ENCODE assay signal across 8 cellular contexts in the genomic region with DNA sequence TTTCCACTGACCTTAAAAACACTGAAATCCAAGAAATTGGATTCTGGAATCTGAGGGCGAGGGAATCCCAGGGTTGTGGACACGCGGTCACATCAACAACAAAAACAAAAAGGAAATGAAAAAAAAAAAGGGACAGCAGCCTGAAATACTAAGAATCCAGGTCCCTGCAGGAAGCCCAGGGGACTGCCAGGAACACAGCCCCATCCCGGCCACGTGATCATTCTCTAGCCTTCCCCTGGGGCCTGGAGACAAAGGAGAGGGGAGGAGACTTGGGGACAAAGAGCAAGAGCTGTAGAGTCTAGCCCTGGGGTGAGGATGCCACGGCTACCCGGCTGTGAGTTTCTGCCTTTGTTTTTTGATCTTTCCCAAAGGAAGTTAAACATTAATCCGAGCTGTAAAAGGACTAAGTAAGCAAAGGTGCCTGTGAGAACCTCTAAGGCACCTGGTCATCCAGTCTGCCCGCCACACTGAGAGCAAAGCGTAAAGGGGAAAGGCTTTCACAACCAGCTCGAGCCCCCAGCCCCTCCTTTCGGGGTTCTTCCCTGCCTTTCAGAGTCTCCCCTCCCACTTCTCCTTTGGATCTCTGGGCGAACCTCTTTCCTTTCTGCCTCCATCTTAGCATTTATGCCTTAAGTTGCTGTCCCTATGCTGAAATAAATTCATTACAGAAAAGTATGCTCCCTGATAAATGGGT. TPM values are rescaled to one million over a fixed set of nuclear protein-coding genes. Genes with fewer than 3 reads are reported as not detected.
A peak's percentile ranks its signal among the peaks of the same experiment; 100 is the strongest.
DNase-seq lines count a peak whose midpoint lies in the region; ATAC-seq and TF ChIP-seq lines count a peak whose summit lies in the region.

No MANE protein-coding gene starts in this region.

- no TSS peak for BruUV-seq in OCI-LY7 (replicated peaks; lab: Mats Ljungman, UMichigan)

- no peak overlapping the region for H2AFZ ChIP-seq in OCI-LY7 (ENCODE audit: low read length)

- peaks cover 10% of the 10 kb centered on the region for H3K27me3 Mint-ChIP-seq in activated naive CD8-positive, alpha-beta T cell
- peaks cover 24% of the 10 kb centered on the region for H3K27me3 Mint-ChIP-seq in activated naive CD8-positive, alpha-beta T cell treated with anti-CD3 and anti-CD28 coated beads, Interleukin-2, amount 50 U/mL, for 24 hours

- no peaks in the 10 kb centered on the region for H3K79me2 ChIP-seq in OCI-LY7 (ENCODE audit: insufficient read depth, low read depth, low read length)

- H3K9me3 Mint-ChIP-seq in activated naive CD8-positive, alpha-beta T cell (ENCODE audit: low read depth) = no peaks in the 10 kb centered on the region
- no peaks in the 10 kb centered on the region for H3K9me3 Mint-ChIP-seq in activated naive CD8-positive, alpha-beta T cell treated with anti-CD3 and anti-CD28 coated beads, Interleukin-2, amount 50 U/mL, for 24 hours
- H3K9me3 Mint-ChIP-seq in activated naive CD4-positive, alpha-beta T cell treated with anti-CD3 and anti-CD28 coated beads, Interleukin-2, amount 50 U/mL, for 72 hours = no peaks in the 10 kb centered on the region

- CTCF ChIA-PET in OCI-LY7 (lab: Charles Lee; ENCODE audit: unreplicated experiment) = no interaction called here

- POLR2A ChIA-PET in OCI-LY7 (lab: Charles Lee) = interaction anchor here (0.7 to 1.2 kb wide), 3 partner anchors 8 to 792 kb away, joined by 3 to 5 read pairs (median 3); no protein-coding TSS in a partner anchor

- TF ChIP-seq POLR2A in Peyer's patch (IDR thresholded peaks at IDR 0.05) (peak; percentile 49 to 92), vagina (IDR thresholded peaks at IDR 0.05) (no peak)

- H3K27ac ChIP-seq in Peyer's patch = peak overlapping the region in 3 of 4 donors; percentile 61 to 93 (median 89)
- peak overlapping the region; percentile 99 for H3K27ac ChIP-seq in mesodermal cell (ENCODE audit: low read depth, low read length, severe bottlenecking)
- no peak overlapping the region for H3K27ac ChIP-seq in vagina
- no peak overlapping the region for H3K27ac ChIP-seq in OCI-LY7 (ENCODE audit: low read depth, low read length, poor library complexity, severe bottlenecking)

- TF ChIP-seq CTCF in Peyer's patch (IDR thresholded peaks at IDR 0.05) (peak in 3 of 6 experiments; percentile 52 to 69 (median 63)), epithelial cell of proximal tubule (conservative IDR thresholded peaks at IDR 0.05; ENCODE audit: low read depth, low read length) (peak; percentile 19), vagina (IDR thresholded peaks at IDR 0.05) (peak in 1 of 3 experiments; percentile 16), OCI-LY7 (conservative IDR thresholded peaks at IDR 0.05; ENCODE audit: low read length) (no peak)

- no peaks in the 10 kb centered on the region for H3K9me3 ChIP-seq in Peyer's patch
- no peaks in the 10 kb centered on the region for H3K9me3 ChIP-seq in mesodermal cell (ENCODE audit: control insufficient read depth, low read length)
- H3K9me3 ChIP-seq in vagina = no peaks in the 10 kb centered on the region
- no peaks in the 10 kb centered on the region for H3K9me3 ChIP-seq in OCI-LY7 (ENCODE audit: low read length)

- no peak for DNase-seq in activated naive CD8-positive, alpha-beta T cell treated with anti-CD3 and anti-CD28 coated beads, Interleukin-2, amount 50 U/mL, for 24 hours
- DNase-seq in Peyer's patch = peak in 2 of 3 donors; percentile 88 to 90
- DNase-seq in epithelial cell of proximal tubule (ENCODE audit: low read depth) = peak; percentile 71
- no peak for DNase-seq in vagina (ENCODE audit: extremely low spot score in 2 of 2)
- DNase-seq in OCI-LY7 (ENCODE audit: low spot score) = no peak
- no peak for DNase-seq in activated naive CD4-positive, alpha-beta T cell treated with anti-CD3 and anti-CD28 coated beads, Interleukin-2, amount 50 U/mL, for 72 hours (ENCODE audit: low spot score in 2 of 2)

- H3K4me3 Mint-ChIP-seq in activated naive CD8-positive, alpha-beta T cell = peak overlapping the region; percentile 46
- H3K4me3 Mint-ChIP-seq in activated naive CD8-positive, alpha-beta T cell treated with anti-CD3 and anti-CD28 coated beads, Interleukin-2, amount 50 U/mL, for 24 hours = no peak overlapping the region

- no peak for ATAC-seq in activated naive CD8-positive, alpha-beta T cell treated with anti-CD3 and anti-CD28 coated beads, Interleukin-2, amount 50 U/mL, for 24 hours
- ATAC-seq in activated naive CD4-positive, alpha-beta T cell treated with anti-CD3 and anti-CD28 coated beads, Interleukin-2, amount 50 U/mL, for 72 hours = no peak

- H3K27me3 ChIP-seq in Peyer's patch (no peaks in the 10 kb centered on the region), vagina (no peaks in the 10 kb centered on the region)

- no peak overlapping the region for H3K27ac Mint-ChIP-seq in activated naive CD8-positive, alpha-beta T cell
- no peak overlapping the region for H3K27ac Mint-ChIP-seq in activated naive CD8-positive, alpha-beta T cell treated with anti-CD3 and anti-CD28 coated beads, Interleukin-2, amount 50 U/mL, for 24 hours
- no peak overlapping the region for H3K27ac Mint-ChIP-seq in activated naive CD4-positive, alpha-beta T cell treated with anti-CD3 and anti-CD28 coated beads, Interleukin-2, amount 50 U/mL, for 72 hours

- H3K4me2 ChIP-seq in OCI-LY7 (ENCODE audit: low read length) = no peak overlapping the region

- H3K9me2 ChIP-seq in OCI-LY7 (ENCODE audit: insufficient read depth, low read length) = no peaks in the 10 kb centered on the region

- 2 to 4% methylated on average over 9 to 10 of the region's 13 CpGs for WGBS in mesodermal cell (ENCODE audit: insufficient coverage in 2 of 2), 2 experiments

- H3K36me3 ChIP-seq in Peyer's patch = no peaks in the 10 kb centered on the region
- peaks cover 9% of the 10 kb centered on the region for H3K36me3 ChIP-seq in mesodermal cell (ENCODE audit: control insufficient read depth, insufficient read depth, low read length)
- no peaks in the 10 kb centered on the region for H3K36me3 ChIP-seq in vagina
- H3K36me3 ChIP-seq in OCI-LY7 (ENCODE audit: insufficient read depth, low read length) = no peaks in the 10 kb centered on the region

- peaks cover 16% of the 10 kb centered on the region for H3K4me1 Mint-ChIP-seq in activated naive CD8-positive, alpha-beta T cell (ENCODE audit: low read depth)
- H3K4me1 Mint-ChIP-seq in activated naive CD8-positive, alpha-beta T cell treated with anti-CD3 and anti-CD28 coated beads, Interleukin-2, amount 50 U/mL, for 24 hours = peaks cover 11% of the 10 kb centered on the region

- H3K4me3 ChIP-seq in Peyer's patch (peak overlapping the region in 3 of 4 donors; percentile 8 to 57 (median 47)), epithelial cell of proximal tubule (ENCODE audit: low read depth, low read length) (peak overlapping the region; percentile 51), mesodermal cell (ENCODE audit: extremely low read depth, insufficient read depth, low read length, poor library complexity, severe bottlenecking) (peak overlapping the region; percentile 39), vagina (peak overlapping the region; percentile 28 to 47), OCI-LY7 (ENCODE audit: low read depth, low read length, poor library complexity, severe bottlenecking) (no peak overlapping the region)

- H3K36me3 Mint-ChIP-seq in activated naive CD8-positive, alpha-beta T cell = no peaks in the 10 kb centered on the region
- no peaks in the 10 kb centered on the region for H3K36me3 Mint-ChIP-seq in activated naive CD8-positive, alpha-beta T cell treated with anti-CD3 and anti-CD28 coated beads, Interleukin-2, amount 50 U/mL, for 24 hours (ENCODE audit: low read depth)
- no peaks in the 10 kb centered on the region for H3K36me3 Mint-ChIP-seq in activated naive CD4-positive, alpha-beta T cell treated with anti-CD3 and anti-CD28 coated beads, Interleukin-2, amount 50 U/mL, for 72 hours

- no peaks in the 10 kb centered on the region for H4K20me1 ChIP-seq in OCI-LY7 (ENCODE audit: insufficient read depth, low read length)

- intact Hi-C loops in vagina (cut with DNase I) (no loop called here), OCI-LY7 (cut with micrococcal nuclease; ENCODE audit: unreplicated experiment) (no loop called here)

- H3K4me1 ChIP-seq in Peyer's patch (peaks cover 0 to 40% (median 0%) of the 10 kb centered on the region in 4 donors), mesodermal cell (ENCODE audit: control insufficient read depth, insufficient read depth, low read length, poor library complexity, severe bottlenecking) (peaks cover 29% of the 10 kb centered on the region), vagina (peaks cover 15% of the 10 kb centered on the region), OCI-LY7 (ENCODE audit: insufficient read depth, low read length, poor library complexity, severe bottlenecking) (no peaks in the 10 kb centered on the region)

RNA-seq across cellular contexts. Expression of gene EPCAM, which starts 24.1 kb away (rescaled TPM):
- 100 to 1,000 TPM in 3 of 4 donors, 10 to 100 TPM in 1; 62.7 to 969 (median 724) TPM for total RNA-seq in Peyer's patch
- 85.9 and 167 TPM in 2 replicates for total RNA-seq in epithelial cell of proximal tubule
- 4.8 TPM for polyA plus RNA-seq in mesodermal cell (2013, experiment 1 of 2)
- 4.9 TPM for polyA plus RNA-seq in mesodermal cell (2013, experiment 2 of 2)
- total RNA-seq in vagina = 1.2 TPM
- not detected in 2 replicates for total RNA-seq in OCI-LY7 (2014; rRNA removed; shearing (Covaris generic))
- not detected in 2 replicates for total RNA-seq in OCI-LY7 (2022)
- under 1 TPM in 1 of 2 donors, not detected in 1; 0.23 TPM for total RNA-seq in activated naive CD4-positive, alpha-beta T cell treated with anti-CD3 and anti-CD28 coated beads, Interleukin-2, amount 50 U/mL, for 72 hours

RNA-seq across cellular contexts. Expression of gene MSH2, which starts 57.9 kb away (rescaled TPM):
- 10 to 100 TPM in 1 of 4 donors, 1 to 10 TPM in 3; 5.8 to 23.1 (median 9.2) TPM for total RNA-seq in Peyer's patch
- 38.1 and 46.2 TPM in 2 replicates for total RNA-seq in epithelial cell of proximal tubule
- 37.9 TPM for polyA plus RNA-seq in mesodermal cell (2013, experiment 1 of 2)
- 42.7 TPM for polyA plus RNA-seq in mesodermal cell (2013, experiment 2 of 2)
- total RNA-seq in vagina = 9.3 TPM
- total RNA-seq in OCI-LY7 (2014; rRNA removed; shearing (Covaris generic)) = 96.8 and 107 TPM in 2 replicates
- total RNA-seq in OCI-LY7 (2022) = 94.8 and 97.8 TPM in 2 replicates
- total RNA-seq in activated naive CD4-positive, alpha-beta T cell treated with anti-CD3 and anti-CD28 coated beads, Interleukin-2, amount 50 U/mL, for 72 hours = 10 to 100 TPM; 56.0 to 57.2 TPM

Comparison
In these comparisons a context has a peak if more than half of its experiments do, and no peak if none do; other contexts are left out.
1. DNase-seq: peak in Peyer's patch (2 of 3) and epithelial cell of proximal tubule (single experiment); none in activated naive CD8-positive, alpha-beta T cell treated with anti-CD3 and anti-CD28 coated beads, Interleukin-2, amount 50 U/mL, for 24 hours (single experiment), vagina (0 of 2), OCI-LY7 (single experiment) and activated naive CD4-positive, alpha-beta T cell treated with anti-CD3 and anti-CD28 coated beads, Interleukin-2, amount 50 U/mL, for 72 hours (0 of 2).
2. H3K27ac ChIP-seq: peak in Peyer's patch (3 of 4) and mesodermal cell (single experiment); none in vagina (single experiment) and OCI-LY7 (single experiment).
3. POLR2A ChIP-seq: peak in Peyer's patch (2 of 2); none in vagina (0 of 2).
4. RNA of gene EPCAM, which starts 24.1 kb away (total RNA-seq): 62.7 to 969 TPM in Peyer's patch and 85.9 to 167 TPM in epithelial cell of proximal tubule; 1.2 TPM in vagina (single experiment), 0.23 TPM in activated naive CD4-positive, alpha-beta T cell treated with anti-CD3 and anti-CD28 coated beads, Interleukin-2, amount 50 U/mL, for 72 hours and not detected in OCI-LY7; every median in the first group is over 10 times any median in the second.